20 cellular contexts compared by ENCODE assay signal in the genomic region with DNA sequence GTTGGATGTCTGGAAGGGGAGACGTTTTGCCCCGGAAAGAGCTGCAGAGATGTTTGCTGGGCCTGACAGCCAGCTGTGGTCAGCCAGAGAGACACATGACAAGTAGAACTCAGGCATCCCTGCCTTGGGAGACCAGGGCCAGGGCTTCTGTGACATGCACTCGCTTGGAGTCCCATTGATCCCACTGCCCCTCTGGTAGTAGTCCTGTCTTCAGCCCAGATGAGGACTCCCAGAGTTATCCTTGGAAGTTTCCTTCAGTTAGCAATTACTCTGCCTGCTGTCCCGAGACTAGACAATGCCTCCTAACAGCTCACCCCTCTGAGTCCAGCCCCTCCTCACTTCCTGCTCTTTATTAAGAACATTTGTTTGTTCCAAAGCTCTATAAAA.
A peak's percentile ranks its signal among the peaks of the same experiment; 100 is the strongest.
DNase-seq lines count a peak whose midpoint lies in the region; ATAC-seq and TF ChIP-seq lines count a peak whose summit lies in the region.
"Had no signal": no experiment of that assay in that cellular context is flagged by ENCODE, and none has a peak within 500 bp of the region (broad histone marks: within the 10 kb centered on the region; RNA-seq: fewer than 3 reads in every experiment).

No MANE protein-coding gene starts in this region.

- no peak overlapping the region for H3K4ac ChIP-seq in trophoblast cell (ENCODE audit: low read depth, low read length)

- TF ChIP-seq POLR2A in testis (IDR thresholded peaks at IDR 0.05), result no peak

- H4K20me1 ChIP-seq in GM23338 (replicated peaks; ENCODE audit: insufficient read depth), result no peaks in the 10 kb centered on the region

- WGBS in trophoblast cell (ENCODE audit: extremely low coverage, insufficient coverage, insufficient read length), result no CpG with 5 or more reads among the region's 4 CpGs
- 27 to 30% methylated on average over 4 of the region's 4 CpGs for WGBS in testis, 2 donors

- H3K18ac ChIP-seq in trophoblast cell (ENCODE audit: low read length), result no peak overlapping the region

- H2BK12ac ChIP-seq in trophoblast cell (ENCODE audit: low read length), result no peak overlapping the region

- no peaks in the 10 kb centered on the region for H3K36me3 ChIP-seq in GM23338 (ENCODE audit: insufficient read depth)
- no peaks in the 10 kb centered on the region for H3K36me3 ChIP-seq in trophoblast cell (ENCODE audit: control insufficient read depth in 1 of 2, insufficient read depth in 2 of 2, low read length in 2 of 2)
- H3K36me3 ChIP-seq in testis (ENCODE audit: low read depth, missing control alignments), result no peaks in the 10 kb centered on the region

- H3K23ac ChIP-seq in trophoblast cell (ENCODE audit: low read length), result no peak overlapping the region

- H3K27ac Mint-ChIP-seq in GM23338, result no peak overlapping the region
- H3K27ac Mint-ChIP-seq: activated CD8-positive, alpha-beta memory T cell treated with anti-CD3 and anti-CD28 coated beads, Interleukin-2, amount 10 ng/mL, durations not matched to agents 7 days and 5 days; dendritic cell treated with granulocyte-macrophage colony-stimulating factor and Interleukin-4, amounts not matched to agents 40 ng/mL and 50 ng/mL, for 4 days; naive B cell; stimulated activated naive CD8-positive, alpha-beta T cell treated with anti-CD3 and anti-CD28 coated beads, Interleukin-15, Interleukin-2, amounts not matched to agents 100 ng/mL and 50 ng/mL, for 24 hours had no signal

- no peak overlapping the region for H3K4me3 Mint-ChIP-seq in GM23338
- H3K4me3 Mint-ChIP-seq: activated CD8-positive, alpha-beta memory T cell treated with anti-CD3 and anti-CD28 coated beads, Interleukin-2, amount 10 ng/mL, durations not matched to agents 7 days and 5 days; dendritic cell treated with granulocyte-macrophage colony-stimulating factor and Interleukin-4, amounts not matched to agents 40 ng/mL and 50 ng/mL, for 4 days; naive B cell; stimulated activated naive CD8-positive, alpha-beta T cell treated with anti-CD3 and anti-CD28 coated beads, Interleukin-15, Interleukin-2, amounts not matched to agents 100 ng/mL and 50 ng/mL, for 24 hours had no signal

- intact Hi-C loops in testis (cut with DNase I; ENCODE audit: low total_unique reads), result no loop called here

- TF ChIP-seq CTCF in GM23338 (conservative IDR thresholded peaks at IDR 0.05; ENCODE audit: low read depth in 2 of 2) (no peak), testis (IDR thresholded peaks at IDR 0.05) (no peak)

- ATAC-seq in GM23338, result no peak
- ATAC-seq: activated CD8-positive, alpha-beta memory T cell treated with anti-CD3 and anti-CD28 coated beads, Interleukin-2, amount 10 ng/mL, durations not matched to agents 7 days and 5 days; left lobe of liver had no signal

- H3K79me1 ChIP-seq in trophoblast cell (ENCODE audit: low read length), result peaks cover 3% of the 10 kb centered on the region

- H3K9ac ChIP-seq in trophoblast cell (ENCODE audit: low read length), result no peak overlapping the region

- H4K12ac ChIP-seq in trophoblast cell (ENCODE audit: low read depth, low read length), result no peak overlapping the region

- peak overlapping the region; percentile 21 for H4K91ac ChIP-seq in trophoblast cell (ENCODE audit: low read depth, low read length)

- H3K14ac ChIP-seq in trophoblast cell (ENCODE audit: low read length), result no peak overlapping the region

- peaks cover 1% of the 10 kb centered on the region for H3K27me3 Mint-ChIP-seq in GM23338 (ENCODE audit: insufficient read depth, low read depth, poor library complexity)
- H3K27me3 Mint-ChIP-seq: naive B cell had no signal

- peak overlapping the region; percentile 43 for H2BK120ac ChIP-seq in trophoblast cell (ENCODE audit: insufficient read depth, low read length, poor library complexity)

- H3K4me3 ChIP-seq in GM23338 (no peak overlapping the region), trophoblast cell (ENCODE audit: low read depth, low read length) (no peak overlapping the region), testis (no peak overlapping the region)

- H3K79me2 ChIP-seq in GM23338 (replicated peaks; ENCODE audit: insufficient read depth) (no peaks in the 10 kb centered on the region), trophoblast cell (ENCODE audit: control insufficient read depth, insufficient read depth, low read length, poor library complexity) (no peaks in the 10 kb centered on the region)

- H3K27me3 ChIP-seq in GM23338 (ENCODE audit: insufficient read depth) (no peaks in the 10 kb centered on the region), trophoblast cell (ENCODE audit: insufficient read depth, low read length) (no peaks in the 10 kb centered on the region), testis (no peaks in the 10 kb centered on the region)

- H3K9me2 ChIP-seq in GM23338 (ENCODE audit: insufficient read depth), result peaks cover 11% of the 10 kb centered on the region; the same call in 1 of the 2 replicates

- DNase-seq in GM23338 (ENCODE audit: low spot score) (no peak), SHP77 treated with DMSO at 0.1 percent for 48 hours (lab: John Stamatoyannopoulos, UW) (peak; percentile 48), foreskin melanocyte (peak; percentile 54), trophoblast cell (no peak), testis (no peak), EL (no peak), superior temporal gyrus (ENCODE audit: extremely low spot score) (no peak)
- DNase-seq in activated CD4-positive, alpha-beta T cell treated with anti-CD3 and anti-CD28 coated beads, Interleukin-2, amount 50 U/mL, for 4 hours, result no peak
- DNase-seq: activated CD4-positive, CD25-positive, alpha-beta regulatory T cell; activated CD8-positive, alpha-beta memory T cell treated with anti-CD3 and anti-CD28 coated beads, Interleukin-2, amount 10 ng/mL, durations not matched to agents 7 days and 5 days; activated effector memory CD4-positive, alpha-beta T cell treated with anti-CD3 and anti-CD28 coated beads, Interleukin-2, amount 50 U/mL, for 16 hours; AML-193; erythroblast; GOT3; naive B cell; SIG-M5; stimulated activated CD4-positive, alpha-beta T cell treated with anti-CD3 and anti-CD28 coated beads, Interleukin-15, amount 100 ng/mL, for 24 hours had no signal

- H3K9me3 ChIP-seq in trophoblast cell (ENCODE audit: insufficient read depth, low read depth, low read length) (no peaks in the 10 kb centered on the region), testis (no peaks in the 10 kb centered on the region)

- no peak overlapping the region for H4K8ac ChIP-seq in trophoblast cell (ENCODE audit: low read depth, low read length)

- H3K27ac ChIP-seq in GM23338 (ENCODE audit: low read depth) (no peak overlapping the region), trophoblast cell (ENCODE audit: low read depth, low read length) (peak overlapping the region; percentile 50), testis (no peak overlapping the region)

- H2BK5ac ChIP-seq in trophoblast cell (ENCODE audit: low read depth, low read length, poor library complexity), result peak overlapping the region; percentile 19

- H3F3A ChIP-seq in GM23338 (replicated peaks; ENCODE audit: low read depth), result no peaks in the 10 kb centered on the region

- H2AFZ ChIP-seq in GM23338 (no peak overlapping the region; the same call in 1 of the 2 replicates), trophoblast cell (ENCODE audit: insufficient read depth, low read length, poor library complexity) (no peak overlapping the region)

- H3K4me2 ChIP-seq in GM23338 (0 out of 2 replicates have a peak overlapping the region, but pooled peaks have one; percentile 13), trophoblast cell (ENCODE audit: low read length) (no peak overlapping the region)

- no peak overlapping the region for H2AK5ac ChIP-seq in trophoblast cell (ENCODE audit: low read length)

- H3K9me3 Mint-ChIP-seq in GM23338, result peaks cover 13% of the 10 kb centered on the region; the same call in 1 of the 3 replicates
- H3K9me3 Mint-ChIP-seq: dendritic cell treated with granulocyte-macrophage colony-stimulating factor and Interleukin-4, amounts not matched to agents 40 ng/mL and 50 ng/mL, for 4 days had no signal

- H3K4me1 Mint-ChIP-seq in GM23338, result peaks cover 15% of the 10 kb centered on the region
- H3K4me1 Mint-ChIP-seq: activated CD8-positive, alpha-beta memory T cell treated with anti-CD3 and anti-CD28 coated beads, Interleukin-2, amount 10 ng/mL, durations not matched to agents 7 days and 5 days; naive B cell had no signal

- peaks cover 10% of the 10 kb centered on the region; the same call in 1 of the 2 replicates for H3K4me1 ChIP-seq in GM23338 (ENCODE audit: insufficient read depth)
- peaks cover 6 to 10% of the 10 kb centered on the region in 2 experiments for H3K4me1 ChIP-seq in trophoblast cell (ENCODE audit: control insufficient read depth in 1 of 2, insufficient read depth in 2 of 2, low read length in 2 of 2)
- no peaks in the 10 kb centered on the region for H3K4me1 ChIP-seq in testis

- H3K36me3 Mint-ChIP-seq in GM23338 (ENCODE audit: low read depth), result no peaks in the 10 kb centered on the region
- H3K36me3 Mint-ChIP-seq: activated CD8-positive, alpha-beta memory T cell treated with anti-CD3 and anti-CD28 coated beads, Interleukin-2, amount 10 ng/mL, durations not matched to agents 7 days and 5 days; naive B cell had no signal

TF ChIP-seq in GM23338, 12 proteins besides CTCF, POLR2A, EP300 and RAD21 (continues in another document):
- TF ChIP-seq ZNF114 (CRISPR knock-in tag; IDR thresholded peaks at IDR 0.05) (no peak), POLR2AphosphoS5 (IDR thresholded peaks at IDR 0.05; ENCODE audit: low read depth) (no peak)
- TF ChIP-seq, protein P1, sequence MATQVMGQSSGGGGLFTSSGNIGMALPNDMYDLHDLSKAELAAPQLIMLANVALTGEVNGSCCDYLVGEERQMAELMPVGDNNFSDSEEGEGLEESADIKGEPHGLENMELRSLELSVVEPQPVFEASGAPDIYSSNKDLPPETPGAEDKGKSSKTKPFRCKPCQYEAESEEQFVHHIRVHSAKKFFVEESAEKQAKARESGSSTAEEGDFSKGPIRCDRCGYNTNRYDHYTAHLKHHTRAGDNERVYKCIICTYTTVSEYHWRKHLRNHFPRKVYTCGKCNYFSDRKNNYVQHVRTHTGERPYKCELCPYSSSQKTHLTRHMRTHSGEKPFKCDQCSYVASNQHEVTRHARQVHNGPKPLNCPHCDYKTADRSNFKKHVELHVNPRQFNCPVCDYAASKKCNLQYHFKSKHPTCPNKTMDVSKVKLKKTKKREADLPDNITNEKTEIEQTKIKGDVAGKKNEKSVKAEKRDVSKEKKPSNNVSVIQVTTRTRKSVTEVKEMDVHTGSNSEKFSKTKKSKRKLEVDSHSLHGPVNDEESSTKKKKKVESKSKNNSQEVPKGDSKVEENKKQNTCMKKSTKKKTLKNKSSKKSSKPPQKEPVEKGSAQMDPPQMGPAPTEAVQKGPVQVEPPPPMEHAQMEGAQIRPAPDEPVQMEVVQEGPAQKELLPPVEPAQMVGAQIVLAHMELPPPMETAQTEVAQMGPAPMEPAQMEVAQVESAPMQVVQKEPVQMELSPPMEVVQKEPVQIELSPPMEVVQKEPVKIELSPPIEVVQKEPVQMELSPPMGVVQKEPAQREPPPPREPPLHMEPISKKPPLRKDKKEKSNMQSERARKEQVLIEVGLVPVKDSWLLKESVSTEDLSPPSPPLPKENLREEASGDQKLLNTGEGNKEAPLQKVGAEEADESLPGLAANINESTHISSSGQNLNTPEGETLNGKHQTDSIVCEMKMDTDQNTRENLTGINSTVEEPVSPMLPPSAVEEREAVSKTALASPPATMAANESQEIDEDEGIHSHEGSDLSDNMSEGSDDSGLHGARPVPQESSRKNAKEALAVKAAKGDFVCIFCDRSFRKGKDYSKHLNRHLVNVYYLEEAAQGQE (IDR thresholded peaks at IDR 0.05; ENCODE audit: unreplicated experiment), result no peak

Comparison
In these comparisons a context has a peak if more than half of its experiments do, and no peak if none do; other contexts are left out.
1. DNase-seq: peak in SHP77 treated with DMSO at 0.1 percent for 48 hours (single experiment) and foreskin melanocyte (single experiment); none in GM23338 (single experiment), trophoblast cell (0 of 2), testis (single experiment), EL (single experiment), activated CD4-positive, alpha-beta T cell treated with anti-CD3 and anti-CD28 coated beads, Interleukin-2, amount 50 U/mL, for 4 hours (0 of 2) and superior temporal gyrus (single experiment).